ENCODE assay signal across 28 cellular contexts in genomic region chr10:85918371-85918770, GRCh38.
"Had no signal": no experiment of that assay in that cellular context is flagged by ENCODE, and none has a peak within 500 bp of the region (broad histone marks: within the 10 kb centered on the region; RNA-seq: fewer than 3 reads in every experiment).

No MANE protein-coding gene starts in this region.

- H3K4me1 Mint-ChIP-seq: naive thymus-derived CD4-positive, alpha-beta T cell; natural killer cell; stimulated activated effector memory CD8-positive, alpha-beta T cell treated with anti-CD3 and anti-CD28 coated beads, Interleukin-12 subunit alpha, Interleukin-12 subunit beta, amount 100 ng/mL, for 72 hours; stimulated activated naive B cell treated with anti-CD40 and anti-IgM and Interleukin-4, amounts not matched to agents 10 μg/mL and 1 μg/mL and 100 μg/mL, for 72 hours had no signal

- H3K27ac Mint-ChIP-seq: naive thymus-derived CD4-positive, alpha-beta T cell; natural killer cell; neural progenitor cell; progenitor cell of endocrine pancreas; stimulated activated effector memory CD8-positive, alpha-beta T cell treated with anti-CD3 and anti-CD28 coated beads, Interleukin-12 subunit alpha, Interleukin-12 subunit beta, amount 100 ng/mL, for 72 hours; stimulated activated naive B cell treated with anti-CD40 and anti-IgM and Interleukin-4, amounts not matched to agents 10 μg/mL and 1 μg/mL and 100 μg/mL, for 72 hours had no signal

- H3K36me3 ChIP-seq: neural progenitor cell, ovary, right lobe of liver, sigmoid colon, stomach, thoracic aorta, thyroid gland, tibial nerve, upper lobe of left lung, vagina had no signal

- H3K4me3 Mint-ChIP-seq: naive thymus-derived CD4-positive, alpha-beta T cell; natural killer cell; nephron; neural progenitor cell; stimulated activated effector memory CD8-positive, alpha-beta T cell treated with anti-CD3 and anti-CD28 coated beads, Interleukin-12 subunit alpha, Interleukin-12 subunit beta, amount 100 ng/mL, for 72 hours; stimulated activated naive B cell treated with anti-CD40 and anti-IgM and Interleukin-4, amounts not matched to agents 10 μg/mL and 1 μg/mL and 100 μg/mL, for 72 hours had no signal

- H3K9ac ChIP-seq: neural progenitor cell, parathyroid adenoma had no signal

- H3K27ac ChIP-seq: neural progenitor cell, ovary, parathyroid adenoma, psoas muscle, right lobe of liver, thoracic aorta, thyroid gland, tibial nerve, upper lobe of left lung, vagina had no signal

- DNase-seq: naive thymus-derived CD4-positive, alpha-beta T cell; natural killer cell; occipital lobe; ovary; posterior cingulate gyrus; psoas muscle; right cardiac atrium; right lobe of liver; sigmoid colon; small intestine; stimulated activated CD4-positive, alpha-beta T cell treated with anti-CD3 and anti-CD28 coated beads, Interleukin-15, amount 100 ng/mL, for 24 hours; stimulated activated CD4-positive, alpha-beta T cell treated with anti-CD3 and anti-CD28 coated beads, Interleukin-2, amount 100 ng/mL, for 24 hours; stimulated activated CD4-positive, alpha-beta T cell treated with anti-CD3 and anti-CD28 coated beads, Interleukin-2, amount 100 ng/mL, for 48 hours; stimulated activated CD4-positive, alpha-beta T cell treated with anti-CD3 and anti-CD28 coated beads, Interleukin-4, amount 100 ng/mL, for 24 hours; stimulated activated naive B cell treated with anti-CD40 and anti-IgM and Interleukin-4, amounts not matched to agents 10 μg/mL and 1 μg/mL and 100 μg/mL, for 72 hours; stimulated activated naive CD4-positive, alpha-beta T cell treated with Interleukin-2 at 50 U/mL for 16 hours; stomach; thyroid gland; trophoblast cell; upper lobe of left lung had no signal

- H3K4me3 ChIP-seq: neural progenitor cell, ovary, psoas muscle, right lobe of liver, sigmoid colon, stomach, thoracic aorta, thyroid gland, tibial nerve, upper lobe of left lung, vagina had no signal

- H3K9me3 ChIP-seq: ovary, psoas muscle, right lobe of liver, sigmoid colon, stomach, thoracic aorta, thyroid gland, tibial nerve, upper lobe of left lung, vagina had no signal

- H3K4me1 ChIP-seq: neural progenitor cell, parathyroid adenoma, psoas muscle, right lobe of liver had no signal

- H3K9me3 Mint-ChIP-seq: naive thymus-derived CD4-positive, alpha-beta T cell; natural killer cell; nephron; neural progenitor cell; stimulated activated effector memory CD8-positive, alpha-beta T cell treated with anti-CD3 and anti-CD28 coated beads, Interleukin-12 subunit alpha, Interleukin-12 subunit beta, amount 100 ng/mL, for 72 hours had no signal

- H3K36me3 Mint-ChIP-seq: naive thymus-derived CD4-positive, alpha-beta T cell; natural killer cell; neural progenitor cell; stimulated activated effector memory CD8-positive, alpha-beta T cell treated with anti-CD3 and anti-CD28 coated beads, Interleukin-12 subunit alpha, Interleukin-12 subunit beta, amount 100 ng/mL, for 72 hours; stimulated activated naive B cell treated with anti-CD40 and anti-IgM and Interleukin-4, amounts not matched to agents 10 μg/mL and 1 μg/mL and 100 μg/mL, for 72 hours had no signal

- H3K4me2 ChIP-seq: neural progenitor cell had no signal

- H3K27me3 ChIP-seq: neural progenitor cell, ovary, right lobe of liver, sigmoid colon, stomach, thyroid gland, tibial nerve, upper lobe of left lung, vagina had no signal
